In genomic region chr14:53613404-53614253, GRCh38 we compare ENCODE assay signal across 1 cellular context.
TF ChIP-seq lines count a peak whose summit lies in the region.

No MANE protein-coding gene starts in this region.

TF ChIP-seq in GM12878, 131 proteins besides CTCF, POLR2A, EP300 and RAD21 (continued from another document and continues in another):
- peak; percentile 88 for TF ChIP-seq CHD2 (IDR thresholded peaks at IDR 0.05; ENCODE audit: borderline replicate concordance, low read depth, low read length)
- TF ChIP-seq BCL11A (IDR thresholded peaks at IDR 0.05; ENCODE audit: low read depth, low read length), result peak; percentile 95
- no peak for TF ChIP-seq CHD4 (IDR thresholded peaks at IDR 0.05)
- TF ChIP-seq RCOR1 (conservative IDR thresholded peaks at IDR 0.05; ENCODE audit: low read depth, low read length), result peak; percentile 94; the same call in 1 of the 2 replicates
- TF ChIP-seq SUPT20H (IDR thresholded peaks at IDR 0.05; ENCODE audit: borderline replicate concordance, control insufficient read depth, low read depth, low read length), result no peak
- TF ChIP-seq ZNF384 (IDR thresholded peaks at IDR 0.05; ENCODE audit: borderline replicate concordance, low read depth, low read length), result peak; percentile 97
- TF ChIP-seq JUNB (IDR thresholded peaks at IDR 0.05), result peak; percentile 80
- no peak for TF ChIP-seq HDAC2 (IDR thresholded peaks at IDR 0.05)
- no peak for TF ChIP-seq USF2 (IDR thresholded peaks at IDR 0.05; ENCODE audit: borderline replicate concordance, low read depth, low read length)
- TF ChIP-seq FOXM1 (IDR thresholded peaks at IDR 0.05; ENCODE audit: low read depth, low read length), result peak; percentile 97
- TF ChIP-seq MXI1 (IDR thresholded peaks at IDR 0.05; ENCODE audit: low read depth, low read length), result no peak; the same call in none of the 2 replicates
- TF ChIP-seq REST (IDR thresholded peaks at IDR 0.05; ENCODE audit: low read depth, low read length), result no peak
- TF ChIP-seq MLLT1 (IDR thresholded peaks at IDR 0.05), result peak; percentile 100
- TF ChIP-seq SMAD5 (IDR thresholded peaks at IDR 0.05; ENCODE audit: low read depth), result 0 out of 2 replicates have a peak, but pooled peaks have one; percentile 41
- TF ChIP-seq, protein P1, sequence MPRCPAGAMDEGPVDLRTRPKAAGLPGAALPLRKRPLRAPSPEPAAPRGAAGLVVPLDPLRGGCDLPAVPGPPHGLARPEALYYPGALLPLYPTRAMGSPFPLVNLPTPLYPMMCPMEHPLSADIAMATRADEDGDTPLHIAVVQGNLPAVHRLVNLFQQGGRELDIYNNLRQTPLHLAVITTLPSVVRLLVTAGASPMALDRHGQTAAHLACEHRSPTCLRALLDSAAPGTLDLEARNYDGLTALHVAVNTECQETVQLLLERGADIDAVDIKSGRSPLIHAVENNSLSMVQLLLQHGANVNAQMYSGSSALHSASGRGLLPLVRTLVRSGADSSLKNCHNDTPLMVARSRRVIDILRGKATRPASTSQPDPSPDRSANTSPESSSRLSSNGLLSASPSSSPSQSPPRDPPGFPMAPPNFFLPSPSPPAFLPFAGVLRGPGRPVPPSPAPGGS (IDR thresholded peaks at IDR 0.05; ENCODE audit: borderline replicate concordance, insufficient read depth, low read depth, low read length, poor library complexity, severe bottlenecking), result no peak
- TF ChIP-seq, protein P2, sequence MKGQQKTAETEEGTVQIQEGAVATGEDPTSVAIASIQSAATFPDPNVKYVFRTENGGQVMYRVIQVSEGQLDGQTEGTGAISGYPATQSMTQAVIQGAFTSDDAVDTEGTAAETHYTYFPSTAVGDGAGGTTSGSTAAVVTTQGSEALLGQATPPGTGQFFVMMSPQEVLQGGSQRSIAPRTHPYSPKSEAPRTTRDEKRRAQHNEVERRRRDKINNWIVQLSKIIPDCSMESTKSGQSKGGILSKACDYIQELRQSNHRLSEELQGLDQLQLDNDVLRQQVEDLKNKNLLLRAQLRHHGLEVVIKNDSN (IDR thresholded peaks at IDR 0.05; ENCODE audit: borderline replicate concordance, extremely low read length, insufficient read depth, low read depth, low read length), result no peak
- TF ChIP-seq NR2C1 (IDR thresholded peaks at IDR 0.05), result peak; percentile 64
- TF ChIP-seq BRCA1 (IDR thresholded peaks at IDR 0.05; ENCODE audit: low read depth, low read length), result no peak
- peak; percentile 79 for TF ChIP-seq CREB1 (IDR thresholded peaks at IDR 0.05; ENCODE audit: low read depth)
- TF ChIP-seq, protein P3, sequence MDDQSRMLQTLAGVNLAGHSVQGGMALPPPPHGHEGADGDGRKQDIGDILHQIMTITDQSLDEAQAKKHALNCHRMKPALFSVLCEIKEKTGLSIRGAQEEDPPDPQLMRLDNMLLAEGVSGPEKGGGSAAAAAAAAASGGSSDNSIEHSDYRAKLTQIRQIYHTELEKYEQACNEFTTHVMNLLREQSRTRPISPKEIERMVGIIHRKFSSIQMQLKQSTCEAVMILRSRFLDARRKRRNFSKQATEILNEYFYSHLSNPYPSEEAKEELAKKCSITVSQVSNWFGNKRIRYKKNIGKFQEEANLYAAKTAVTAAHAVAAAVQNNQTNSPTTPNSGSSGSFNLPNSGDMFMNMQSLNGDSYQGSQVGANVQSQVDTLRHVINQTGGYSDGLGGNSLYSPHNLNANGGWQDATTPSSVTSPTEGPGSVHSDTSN (IDR thresholded peaks at IDR 0.05; ENCODE audit: insufficient replicate concordance, low read depth, low read length), result no peak
- TF ChIP-seq SMC3 (IDR thresholded peaks at IDR 0.05; ENCODE audit: borderline replicate concordance, low read length), result peak; percentile 2; the same call in 1 of the 2 replicates
- TF ChIP-seq ZNF622 (IDR thresholded peaks at IDR 0.05), result no peak
- TF ChIP-seq NFIC (IDR thresholded peaks at IDR 0.05; ENCODE audit: low read depth, low read length), result peak; percentile 98
- TF ChIP-seq BCLAF1 (IDR thresholded peaks at IDR 0.05), result no peak
- TF ChIP-seq TBL1XR1 (IDR thresholded peaks at IDR 0.05; ENCODE audit: low read depth, low read length), result peak; percentile 87
- no peak for TF ChIP-seq MYC (IDR thresholded peaks at IDR 0.05; ENCODE audit: insufficient read depth, insufficient read length, insufficient replicate concordance, low read length, severe bottlenecking)
- 0 out of 2 replicates have a peak, but pooled peaks have one; percentile 31 for TF ChIP-seq MYB (IDR thresholded peaks at IDR 0.05; ENCODE audit: borderline replicate concordance, low read depth, low read length)
- TF ChIP-seq BHLHE40 (IDR thresholded peaks at IDR 0.05; ENCODE audit: borderline replicate concordance in 1 of 2, low read depth in 2 of 2, low read length in 1 of 2), result peak; percentile 62 to 68; a peak in 3 of 4 replicates
- TF ChIP-seq TAF1 (IDR thresholded peaks at IDR 0.05; ENCODE audit: borderline replicate concordance, low read depth, low read length), result no peak
- TF ChIP-seq SREBF1 (IDR thresholded peaks at IDR 0.05; ENCODE audit: low read length), result no peak
- TF ChIP-seq MEF2B (IDR thresholded peaks at IDR 0.05; ENCODE audit: partially characterized antibody, poor library complexity, severe bottlenecking), result peak; percentile 86
- TF ChIP-seq, protein P4, sequence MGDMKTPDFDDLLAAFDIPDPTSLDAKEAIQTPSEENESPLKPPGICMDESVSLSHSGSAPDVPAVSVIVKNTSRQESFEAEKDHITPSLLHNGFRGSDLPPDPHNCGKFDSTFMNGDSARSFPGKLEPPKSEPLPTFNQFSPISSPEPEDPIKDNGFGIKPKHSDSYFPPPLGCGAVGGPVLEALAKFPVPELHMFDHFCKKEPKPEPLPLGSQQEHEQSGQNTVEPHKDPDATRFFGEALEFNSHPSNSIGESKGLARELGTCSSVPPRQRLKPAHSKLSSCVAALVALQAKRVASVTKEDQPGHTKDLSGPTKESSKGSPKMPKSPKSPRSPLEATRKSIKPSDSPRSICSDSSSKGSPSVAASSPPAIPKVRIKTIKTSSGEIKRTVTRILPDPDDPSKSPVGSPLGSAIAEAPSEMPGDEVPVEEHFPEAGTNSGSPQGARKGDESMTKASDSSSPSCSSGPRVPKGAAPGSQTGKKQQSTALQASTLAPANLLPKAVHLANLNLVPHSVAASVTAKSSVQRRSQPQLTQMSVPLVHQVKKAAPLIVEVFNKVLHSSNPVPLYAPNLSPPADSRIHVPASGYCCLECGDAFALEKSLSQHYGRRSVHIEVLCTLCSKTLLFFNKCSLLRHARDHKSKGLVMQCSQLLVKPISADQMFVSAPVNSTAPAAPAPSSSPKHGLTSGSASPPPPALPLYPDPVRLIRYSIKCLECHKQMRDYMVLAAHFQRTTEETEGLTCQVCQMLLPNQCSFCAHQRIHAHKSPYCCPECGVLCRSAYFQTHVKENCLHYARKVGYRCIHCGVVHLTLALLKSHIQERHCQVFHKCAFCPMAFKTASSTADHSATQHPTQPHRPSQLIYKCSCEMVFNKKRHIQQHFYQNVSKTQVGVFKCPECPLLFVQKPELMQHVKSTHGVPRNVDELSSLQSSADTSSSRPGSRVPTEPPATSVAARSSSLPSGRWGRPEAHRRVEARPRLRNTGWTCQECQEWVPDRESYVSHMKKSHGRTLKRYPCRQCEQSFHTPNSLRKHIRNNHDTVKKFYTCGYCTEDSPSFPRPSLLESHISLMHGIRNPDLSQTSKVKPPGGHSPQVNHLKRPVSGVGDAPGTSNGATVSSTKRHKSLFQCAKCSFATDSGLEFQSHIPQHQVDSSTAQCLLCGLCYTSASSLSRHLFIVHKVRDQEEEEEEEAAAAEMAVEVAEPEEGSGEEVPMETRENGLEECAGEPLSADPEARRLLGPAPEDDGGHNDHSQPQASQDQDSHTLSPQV (IDR thresholded peaks at IDR 0.05), result no peak; the same call in 1 of the 2 replicates
- TF ChIP-seq, protein P5, sequence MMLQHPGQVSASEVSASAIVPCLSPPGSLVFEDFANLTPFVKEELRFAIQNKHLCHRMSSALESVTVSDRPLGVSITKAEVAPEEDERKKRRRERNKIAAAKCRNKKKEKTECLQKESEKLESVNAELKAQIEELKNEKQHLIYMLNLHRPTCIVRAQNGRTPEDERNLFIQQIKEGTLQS (IDR thresholded peaks at IDR 0.05; ENCODE audit: borderline replicate concordance, extremely low read depth, low read depth, low read length), result no peak
- TF ChIP-seq YBX1 (IDR thresholded peaks at IDR 0.05), result no peak
- peak; percentile 54; the same call in 1 of the 2 replicates for TF ChIP-seq JUND (IDR thresholded peaks at IDR 0.05; ENCODE audit: low read depth, low read length)
- TF ChIP-seq RBBP5 (conservative IDR thresholded peaks at IDR 0.05), result 0 out of 2 replicates have a peak, but pooled peaks have one; percentile 67
- TF ChIP-seq TCF7 (IDR thresholded peaks at IDR 0.05; ENCODE audit: borderline replicate concordance), result peak; percentile 91
- peak; percentile 100 for TF ChIP-seq SKIL (IDR thresholded peaks at IDR 0.05; ENCODE audit: low read depth, poor library complexity, severe bottlenecking)
